14 cellular contexts compared by ENCODE assay signal in the genomic region with DNA sequence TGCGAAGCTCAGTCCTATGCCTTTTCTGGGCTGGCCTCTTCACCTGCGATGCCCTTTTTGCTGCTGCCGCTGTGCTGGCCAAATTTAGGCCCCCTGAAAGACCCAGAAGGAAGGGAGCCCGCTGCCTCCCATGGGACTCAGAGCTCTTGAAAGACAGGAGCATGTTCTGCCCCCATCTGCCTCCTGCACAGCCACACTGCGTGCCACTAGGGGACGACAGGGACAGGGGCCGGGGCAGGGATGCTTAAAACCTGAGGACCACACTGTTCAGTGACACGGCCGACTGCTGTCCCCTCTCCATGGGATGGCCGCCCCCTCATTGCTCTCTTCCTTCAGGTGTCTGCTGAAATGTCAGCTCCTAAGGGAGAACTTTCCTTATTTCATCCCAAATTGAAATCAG.
DNase-seq lines count a peak whose midpoint lies in the region; ATAC-seq and TF ChIP-seq lines count a peak whose summit lies in the region.
"Had no signal": no experiment of that assay in that cellular context is flagged by ENCODE, and none has a peak within 500 bp of the region (broad histone marks: within the 10 kb centered on the region; RNA-seq: fewer than 3 reads in every experiment).

No MANE protein-coding gene starts in this region.

- H3K4me3 ChIP-seq in epithelial cell of proximal tubule (ENCODE audit: low read depth, low read length): no peak overlapping the region
- no peak overlapping the region for H3K4me3 ChIP-seq in tibial artery
- H3K4me3 ChIP-seq: left ventricle myocardium inferior had no signal

- no peaks in the 10 kb centered on the region for H3K36me3 Mint-ChIP-seq in endothelial cell (ENCODE audit: low read depth, unreplicated experiment)

- no peaks in the 10 kb centered on the region for H3K36me3 ChIP-seq in tibial artery
- H3K36me3 ChIP-seq: left ventricle myocardium inferior had no signal

- no peak overlapping the region for H3K4me3 Mint-ChIP-seq in endothelial cell (ENCODE audit: unreplicated experiment)
- H3K4me3 Mint-ChIP-seq: B cell had no signal

- H3K27ac ChIP-seq in tibial artery (no peak overlapping the region), foreskin keratinocyte (no peak overlapping the region)
- H3K27ac ChIP-seq: left ventricle myocardium inferior had no signal

- TF ChIP-seq CTCF in epithelial cell of proximal tubule (conservative IDR thresholded peaks at IDR 0.05; ENCODE audit: low read depth, low read length): peak; percentile 48
- TF ChIP-seq CTCF in tibial artery (IDR thresholded peaks at IDR 0.05): peak; percentile 54 to 60
- no peak for TF ChIP-seq CTCF in foreskin keratinocyte (conservative IDR thresholded peaks at IDR 0.05)
- no peak for TF ChIP-seq CTCF in endothelial cell (IDR thresholded peaks at IDR 0.05; ENCODE audit: unreplicated experiment)

- no peak for ATAC-seq in Right ventricle myocardium superior (ENCODE audit: poor library complexity)
- no peak for ATAC-seq in foreskin keratinocyte

- H3K9me3 Mint-ChIP-seq in endothelial cell (ENCODE audit: unreplicated experiment): no peaks in the 10 kb centered on the region

- DNase-seq in Right ventricle myocardium superior (peak; percentile 22), cardiac septum (ENCODE audit: low spot score) (no peak), M059J (ENCODE audit: low read depth) (peak; percentile 9), epithelial cell of proximal tubule (ENCODE audit: low read depth) (no peak), tibial artery (no peak), foreskin keratinocyte (no peak), AML-193 (lab: John Stamatoyannopoulos, UW) (no peak), endothelial cell (ENCODE audit: low spot score) (no peak)
- DNase-seq: activated CD4-positive, alpha-beta T cell treated with anti-CD3 and anti-CD28 coated beads for 1 hour; activated T-cell treated with anti-CD3 and anti-CD28 coated beads, Interleukin-2, amount 50 U/mL, for 1 hour; left ventricle myocardium inferior; MV-4-11; NCI-H226 had no signal

- no peaks in the 10 kb centered on the region for H3K4me1 Mint-ChIP-seq in endothelial cell (ENCODE audit: unreplicated experiment)
- H3K4me1 Mint-ChIP-seq: B cell had no signal

- H3K27me3 Mint-ChIP-seq in endothelial cell (ENCODE audit: unreplicated experiment): peaks cover 6% of the 10 kb centered on the region

- intact Hi-C loops in Right ventricle myocardium superior (cut with DNase I) (no loop called here), cardiac septum (cut with DNase I) (no loop called here), tibial artery (cut with DNase I; ENCODE audit: low total_unique reads) (no loop called here)

- H3K9me3 ChIP-seq in tibial artery: no peaks in the 10 kb centered on the region
- H3K9me3 ChIP-seq: left ventricle myocardium inferior had no signal

- no peak overlapping the region for H3K27ac Mint-ChIP-seq in endothelial cell (ENCODE audit: unreplicated experiment)
- H3K27ac Mint-ChIP-seq: B cell had no signal

- H3K27me3 ChIP-seq in tibial artery (no peaks in the 10 kb centered on the region), foreskin keratinocyte (no peaks in the 10 kb centered on the region)

- H3K4me1 ChIP-seq in tibial artery (no peaks in the 10 kb centered on the region), foreskin keratinocyte (no peaks in the 10 kb centered on the region)
- H3K4me1 ChIP-seq: left ventricle myocardium inferior had no signal

Comparison
In these comparisons a context has a peak if more than half of its experiments do, and no peak if none do; other contexts are left out.
1. DNase-seq: peak in Right ventricle myocardium superior (single experiment) and M059J (single experiment); none in cardiac septum (single experiment), epithelial cell of proximal tubule (single experiment), tibial artery (0 of 2), foreskin keratinocyte (0 of 2), AML-193 (0 of 2) and endothelial cell (single experiment).
2. CTCF ChIP-seq: peak in epithelial cell of proximal tubule (single experiment) and tibial artery (2 of 2); none in foreskin keratinocyte (single experiment) and endothelial cell (single experiment).